Comparison of ENCODE assay signal across 15 cellular contexts in genomic region chrX:1134976-1135375, GRCh38.
DNase-seq lines count a peak whose midpoint lies in the region; ATAC-seq and TF ChIP-seq lines count a peak whose summit lies in the region.
"Had no signal": no experiment of that assay in that cellular context is flagged by ENCODE, and none has a peak within 500 bp of the region (broad histone marks: within the 10 kb centered on the region; RNA-seq: fewer than 3 reads in every experiment).

No MANE protein-coding gene starts in this region.

- POLR2A ChIA-PET in naive thymus-derived CD4-positive, alpha-beta T cell (lab: Charles Lee), result no interaction called here

- peak; percentile 34 for DNase-seq in RWPE2 (ENCODE audit: low spot score)
- peak; percentile 40 for DNase-seq in coronary artery (ENCODE audit: low spot score)
- DNase-seq in mesenteric fat pad (ENCODE audit: low spot score), result peak; percentile 33
- DNase-seq in sigmoid colon, result peak; percentile 33
- no peak for DNase-seq in NCI-H1417 (lab: John Stamatoyannopoulos, UW)
- no peak for DNase-seq in naive thymus-derived CD4-positive, alpha-beta T cell
- DNase-seq in AML-193 (lab: John Stamatoyannopoulos, UW), result no peak
- DNase-seq: CD8-positive, alpha-beta T cell; COR-L47; DMS153; DMS79 treated with DMSO at 0.1 percent for 48 hours; EL; IMR-90 had no signal

- H3K4me1 ChIP-seq in RWPE2 (ENCODE audit: insufficient read depth, poor library complexity, severe bottlenecking), result no peaks in the 10 kb centered on the region
- H3K4me1 ChIP-seq in sigmoid colon, result no peaks in the 10 kb centered on the region
- H3K4me1 ChIP-seq in naive thymus-derived CD4-positive, alpha-beta T cell (ENCODE audit: control insufficient read depth in 2 of 2, insufficient read depth in 2 of 2, low read length in 2 of 2), result no peaks in the 10 kb centered on the region
- H3K4me1 ChIP-seq: A549 had no signal

- H3K4me3 Mint-ChIP-seq in naive thymus-derived CD4-positive, alpha-beta T cell, result no peak overlapping the region
- H3K4me3 Mint-ChIP-seq: CD14-positive monocyte; CD8-positive, alpha-beta T cell had no signal

- no peak overlapping the region for H3K27ac Mint-ChIP-seq in naive thymus-derived CD4-positive, alpha-beta T cell
- H3K27ac Mint-ChIP-seq: CD8-positive, alpha-beta T cell had no signal

- H3K9me3 ChIP-seq in RWPE2 (ENCODE audit: severe bottlenecking) (peaks cover 20% of the 10 kb centered on the region), sigmoid colon (peaks cover 0 to 3% (median 0%) of the 10 kb centered on the region in 4 donors)
- H3K9me3 ChIP-seq in naive thymus-derived CD4-positive, alpha-beta T cell (ENCODE audit: control insufficient read depth in 2 of 3, low read length in 3 of 3), result no peaks in the 10 kb centered on the region
- H3K9me3 ChIP-seq: A549 had no signal

- H3K27ac ChIP-seq in RWPE2 (ENCODE audit: poor library complexity, severe bottlenecking), result no peak overlapping the region
- H3K27ac ChIP-seq in coronary artery, result no peak overlapping the region
- no peak overlapping the region for H3K27ac ChIP-seq in sigmoid colon
- H3K27ac ChIP-seq in naive thymus-derived CD4-positive, alpha-beta T cell (ENCODE audit: low read depth, low read length), result no peak overlapping the region
- H3K27ac ChIP-seq: A549 had no signal

- no peaks in the 10 kb centered on the region for H3K36me3 ChIP-seq in RWPE2 (ENCODE audit: low read depth)
- no peaks in the 10 kb centered on the region for H3K36me3 ChIP-seq in sigmoid colon
- no peaks in the 10 kb centered on the region for H3K36me3 ChIP-seq in naive thymus-derived CD4-positive, alpha-beta T cell (ENCODE audit: control insufficient read depth in 2 of 3, insufficient read depth in 3 of 3, low read length in 3 of 3)

- H3K27me3 ChIP-seq in RWPE2 (ENCODE audit: insufficient read depth, poor library complexity, severe bottlenecking), result no peaks in the 10 kb centered on the region
- peaks cover 0 to 10% (median under 1%) of the 10 kb centered on the region in 3 donors for H3K27me3 ChIP-seq in sigmoid colon
- H3K27me3 ChIP-seq in naive thymus-derived CD4-positive, alpha-beta T cell (ENCODE audit: control insufficient read depth in 2 of 2, insufficient read depth in 2 of 2, low read length in 2 of 2), result no peaks in the 10 kb centered on the region

- H3K4me1 Mint-ChIP-seq in naive thymus-derived CD4-positive, alpha-beta T cell, result no peaks in the 10 kb centered on the region
- H3K4me1 Mint-ChIP-seq: CD14-positive monocyte had no signal

- no peak for TF ChIP-seq POLR2A in sigmoid colon (IDR thresholded peaks at IDR 0.05)

- WGBS in sigmoid colon, 2 donors, result 89 to 93% methylated on average over 13 of the region's 13 CpGs

- H3K9me3 Mint-ChIP-seq in naive thymus-derived CD4-positive, alpha-beta T cell, result peaks cover 0 to 4% (median 0%) of the 10 kb centered on the region in 11 donors
- H3K9me3 Mint-ChIP-seq: CD8-positive, alpha-beta T cell had no signal

- intact Hi-C loops in sigmoid colon (cut with DNase I), result no loop called here
- intact Hi-C loops in naive thymus-derived CD4-positive, alpha-beta T cell (cut with micrococcal nuclease), result no loop called here

- TF ChIP-seq CTCF in RWPE2 (IDR thresholded peaks at IDR 0.05; ENCODE audit: poor library complexity, severe bottlenecking) (no peak), coronary artery (IDR thresholded peaks at IDR 0.05) (no peak), sigmoid colon (IDR thresholded peaks at IDR 0.05) (no peak)

- CTCF ChIA-PET in naive thymus-derived CD4-positive, alpha-beta T cell (lab: Charles Lee), result no interaction called here

- no peak overlapping the region for H3K4me3 ChIP-seq in RWPE2 (ENCODE audit: severe bottlenecking)
- H3K4me3 ChIP-seq in coronary artery, result no peak overlapping the region
- no peak overlapping the region for H3K4me3 ChIP-seq in sigmoid colon
- no peak overlapping the region for H3K4me3 ChIP-seq in naive thymus-derived CD4-positive, alpha-beta T cell (ENCODE audit: low read length)
- H3K4me3 ChIP-seq: A549 had no signal

- H3K36me3 Mint-ChIP-seq in naive thymus-derived CD4-positive, alpha-beta T cell, result no peaks in the 10 kb centered on the region
- H3K36me3 Mint-ChIP-seq: CD14-positive monocyte; CD8-positive, alpha-beta T cell had no signal

- ATAC-seq in RWPE2 (ENCODE audit: low read depth), result no peak
- no peak for ATAC-seq in naive thymus-derived CD4-positive, alpha-beta T cell
- ATAC-seq: A549; CD8-positive, alpha-beta T cell had no signal

- H3K27me3 Mint-ChIP-seq in naive thymus-derived CD4-positive, alpha-beta T cell, result peaks cover 0 to 6% (median 0%) of the 10 kb centered on the region in 5 donors

- no peak for TF ChIP-seq EP300 in sigmoid colon (IDR thresholded peaks at IDR 0.05)

Comparison
In these comparisons a context has a peak if more than half of its experiments do, and no peak if none do; other contexts are left out.
1. DNase-seq: peak in RWPE2 (single experiment), coronary artery (single experiment), mesenteric fat pad (single experiment) and sigmoid colon (single experiment); none in NCI-H1417 (0 of 3), naive thymus-derived CD4-positive, alpha-beta T cell (0 of 9) and AML-193 (0 of 2).